ENCODE assay signal across 9 cellular contexts in the genomic region with DNA sequence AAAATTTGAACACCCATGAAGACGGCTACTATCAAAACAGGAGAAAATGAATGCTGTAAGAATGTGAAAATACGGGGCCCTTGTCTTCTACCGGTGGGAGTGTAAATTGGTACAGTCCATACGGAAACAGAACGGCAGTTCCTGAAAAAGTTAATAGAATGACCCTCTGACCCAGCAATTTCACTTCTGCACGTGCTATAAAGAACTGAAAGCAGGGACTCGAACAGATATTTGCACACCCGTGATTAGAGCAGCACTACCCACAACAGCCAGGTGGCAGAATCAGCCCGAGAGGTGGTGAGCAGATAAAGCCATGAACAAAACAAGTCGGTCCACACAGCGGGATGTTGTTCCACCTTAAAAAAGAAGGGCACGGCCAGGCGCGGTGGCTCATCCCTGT. TPM values are rescaled to one million over a fixed set of nuclear protein-coding genes. Genes with fewer than 3 reads are reported as not detected.
DNase-seq lines count a peak whose midpoint lies in the region; ATAC-seq, FAIRE-seq and TF ChIP-seq lines count a peak whose summit lies in the region.
"Had no signal": no experiment of that assay in that cellular context is flagged by ENCODE, and none has a peak within 500 bp of the region (broad histone marks: within the 10 kb centered on the region; RNA-seq: fewer than 3 reads in every experiment).

No MANE protein-coding gene starts in this region.

- peaks cover 4 to 12% (median 7%) of the 10 kb centered on the region in 7 donors for H3K9me3 Mint-ChIP-seq in CD14-positive monocyte

- 13% methylated on average over 14 of the region's 14 CpGs for WGBS in GM12878 (ENCODE audit: insufficient coverage, insufficient replicate concordance, low lambda C conversion rate, missing lambda C conversion rate)

- BruUV-seq in GM12878 (replicated peaks; lab: Mats Ljungman, UMichigan), result no TSS peak

- H3K36me3 Mint-ChIP-seq in CD14-positive monocyte, result no peaks in the 10 kb centered on the region

- no peak overlapping the region; the same call in 1 of the 2 replicates for H3K4me3 ChIP-seq in GM12878

- no peaks in the 10 kb centered on the region for H3K79me2 ChIP-seq in GM12878 (ENCODE audit: control insufficient read depth, insufficient read depth, low read length)

- peak; percentile 51 for TF ChIP-seq RAD21 in GM12878 (IDR thresholded peaks at IDR 0.05; ENCODE audit: insufficient read depth, low read depth, low read length)

- peaks cover 0 to 4% (median 4%) of the 10 kb centered on the region in 3 donors for H3K27me3 Mint-ChIP-seq in CD14-positive monocyte (ENCODE audit: low read depth in 3 of 3)

- peaks cover 21% of the 10 kb centered on the region for H3K4me1 ChIP-seq in GM12878 (ENCODE audit: control insufficient read depth, insufficient read depth, low read length)

- peak overlapping the region; percentile 37 to 64 for H3K4me3 Mint-ChIP-seq in CD14-positive monocyte

- H3K27ac Mint-ChIP-seq in CD14-positive monocyte, result peak overlapping the region in 6 of 7 donors; percentile 13 to 83 (median 57)

- DNase-seq in CD14-positive monocyte (ENCODE audit: low spot score) (peak; percentile 69), GM19240 (ENCODE audit: insufficient read length, low spot score) (peak; percentile 71), GM12878 (ENCODE audit: low read depth, low spot score) (peak; percentile 74), activated T-cell treated with anti-CD3 and anti-CD28 coated beads for 4 hours (no peak), GDM1 (lab: John Stamatoyannopoulos, UW) (no peak), OCI-M2 (lab: John Stamatoyannopoulos, UW; ENCODE audit: unreplicated experiment) (no peak)
- DNase-seq in activated CD4-positive, alpha-beta T cell treated with anti-CD3 and anti-CD28 coated beads for 4 hours, result no peak
- DNase-seq: T-helper 9 cell had no signal

- peak overlapping the region; percentile 35; the same call in 1 of the 2 replicates for H2AFZ ChIP-seq in GM12878 (ENCODE audit: control insufficient read depth, low read depth, low read length)

- H3K36me3 ChIP-seq in GM12878 (ENCODE audit: control insufficient read depth in 2 of 2, insufficient read depth in 2 of 2, low read length in 1 of 2), result no peaks in the 10 kb centered on the region

- SMC1A ChIA-PET in GM12878 (lab: Charles Lee; ENCODE audit: uncharacterized antibody, unreplicated experiment), result interaction anchor here (1.2 to 3.2 kb wide), 6 partner anchors 17 to 33 kb away, joined by 3 to 16 read pairs (median 8); no protein-coding TSS in a partner anchor

- no peak overlapping the region for H3K9ac ChIP-seq in GM12878 (ENCODE audit: control insufficient read depth, insufficient read depth, low read length)

- peak; percentile 33 for TF ChIP-seq CTCF in CD14-positive monocyte (IDR thresholded peaks at IDR 0.05)
- TF ChIP-seq CTCF in GM12878 (IDR thresholded peaks at IDR 0.05 in 2 of 3, conservative IDR thresholded peaks at IDR 0.05 in 1 of 3; ENCODE audit: control insufficient read depth in 2 of 3, extremely low read depth in 1 of 3, insufficient read depth in 1 of 3, low read depth in 3 of 3, low read length in 3 of 3), result peak; percentile 48 to 60 (median 56); a peak in 5 of 6 replicates

- no peak for TF ChIP-seq POLR2A in GM12878 (IDR thresholded peaks at IDR 0.05; ENCODE audit: low read depth, low read length)

- peak overlapping the region; percentile 2; the same call in 1 of the 2 replicates for H3K4me2 ChIP-seq in GM12878 (ENCODE audit: control insufficient read depth, insufficient read depth)

- in situ Hi-C loops in GM12878 (cut with MboI), result no loop called here

- ATAC-seq in HG03342 (IDR thresholded peaks at IDR 0.05; ENCODE audit: unreplicated experiment) (peak; percentile 63), GM12878 (peak; percentile 88)

- CTCF ChIA-PET in GM12878 (lab: Yijun Ruan, JAX), result interaction anchor here (0.9 to 6.5 kb wide), 10 partner anchors 10 to 818 kb away, joined by 3 to 25 read pairs (median 7); no protein-coding TSS in a partner anchor

- H4K20me1 ChIP-seq in GM12878 (ENCODE audit: control insufficient read depth, insufficient read depth), result no peaks in the 10 kb centered on the region

- H3K27me3 ChIP-seq in GM12878 (replicated peaks in 1 of 2; ENCODE audit: control insufficient read depth in 2 of 2, insufficient read depth in 2 of 2, low read length in 1 of 2), result no peaks in the 10 kb centered on the region

- intact Hi-C loops in CD14-positive monocyte (cut with micrococcal nuclease), result no loop called here
- intact Hi-C loops in GM12878 (cut with micrococcal nuclease; ENCODE audit: unreplicated experiment), result no loop called here

- H3K9me3 ChIP-seq in GM12878 (replicated peaks; ENCODE audit: control insufficient read depth, insufficient read depth, low read length), result no peaks in the 10 kb centered on the region

- POLR2A ChIA-PET in GM12878 (lab: Charles Lee), result interaction anchor here (1.2 to 4.2 kb wide), 3 partner anchors 10 to 28 kb away, joined by 4 to 32 read pairs (median 18); no protein-coding TSS in a partner anchor

- RAD21 ChIA-PET in GM12878 (lab: Charles Lee; ENCODE audit: unreplicated experiment), result interaction anchor here (0.6 to 7.1 kb wide), 7 partner anchors 13 to 351 kb away, joined by 3 to 78 read pairs (median 4); no protein-coding TSS in a partner anchor

- H3K4me1 Mint-ChIP-seq in CD14-positive monocyte, result peaks cover 41% of the 10 kb centered on the region

- peak overlapping the region; percentile 60 for H3K27ac ChIP-seq in GM12878 (ENCODE audit: control insufficient read depth, insufficient read depth)

- peak; percentile 91 for FAIRE-seq in GM12878 (lab: Jason Lieb, UNC)

- TF ChIP-seq EP300 in GM12878 (IDR thresholded peaks at IDR 0.05; ENCODE audit: borderline replicate concordance in 1 of 2, control insufficient read depth in 1 of 2, low read depth in 2 of 2, low read length in 2 of 2), result no peak

TF ChIP-seq in GM12878, 131 proteins besides CTCF, POLR2A, EP300 and RAD21 (continues in another document):
- TF ChIP-seq FOXK2 (IDR thresholded peaks at IDR 0.05) (peak; percentile 68; the same call in 1 of the 2 replicates), SREBF1 (IDR thresholded peaks at IDR 0.05; ENCODE audit: low read length) (no peak), SPI1 (IDR thresholded peaks at IDR 0.05; ENCODE audit: borderline replicate concordance, insufficient read depth, low read depth, low read length) (peak; percentile 66; the same call in 1 of the 2 replicates), NR2F1 (conservative IDR thresholded peaks at IDR 0.05) (peak; percentile 96), TCF12 (IDR thresholded peaks at IDR 0.05; ENCODE audit: low read depth, low read length) (0 out of 2 replicates have a peak, but pooled peaks have one; percentile 11), BHLHE40 (IDR thresholded peaks at IDR 0.05; ENCODE audit: borderline replicate concordance in 1 of 2, low read depth in 2 of 2, low read length in 1 of 2) (peak; percentile 98), POU2F2 (IDR thresholded peaks at IDR 0.05; ENCODE audit: borderline replicate concordance, low read depth, low read length) (peak; percentile 17; the same call in 1 of the 3 replicates), ATF7 (IDR thresholded peaks at IDR 0.05; ENCODE audit: low read depth) (peak; percentile 68; the same call in 1 of the 2 replicates), RUNX3 (IDR thresholded peaks at IDR 0.05; ENCODE audit: low read length) (peak; percentile 42; the same call in 1 of the 2 replicates), RAD51 (IDR thresholded peaks at IDR 0.05) (peak; percentile 64), NBN (IDR thresholded peaks at IDR 0.05) (0 out of 2 replicates have a peak, but pooled peaks have one; percentile 32), MYC (IDR thresholded peaks at IDR 0.05; ENCODE audit: insufficient read depth, insufficient read length, insufficient replicate concordance, low read length, severe bottlenecking) (no peak)
- TF ChIP-seq, protein P1, sequence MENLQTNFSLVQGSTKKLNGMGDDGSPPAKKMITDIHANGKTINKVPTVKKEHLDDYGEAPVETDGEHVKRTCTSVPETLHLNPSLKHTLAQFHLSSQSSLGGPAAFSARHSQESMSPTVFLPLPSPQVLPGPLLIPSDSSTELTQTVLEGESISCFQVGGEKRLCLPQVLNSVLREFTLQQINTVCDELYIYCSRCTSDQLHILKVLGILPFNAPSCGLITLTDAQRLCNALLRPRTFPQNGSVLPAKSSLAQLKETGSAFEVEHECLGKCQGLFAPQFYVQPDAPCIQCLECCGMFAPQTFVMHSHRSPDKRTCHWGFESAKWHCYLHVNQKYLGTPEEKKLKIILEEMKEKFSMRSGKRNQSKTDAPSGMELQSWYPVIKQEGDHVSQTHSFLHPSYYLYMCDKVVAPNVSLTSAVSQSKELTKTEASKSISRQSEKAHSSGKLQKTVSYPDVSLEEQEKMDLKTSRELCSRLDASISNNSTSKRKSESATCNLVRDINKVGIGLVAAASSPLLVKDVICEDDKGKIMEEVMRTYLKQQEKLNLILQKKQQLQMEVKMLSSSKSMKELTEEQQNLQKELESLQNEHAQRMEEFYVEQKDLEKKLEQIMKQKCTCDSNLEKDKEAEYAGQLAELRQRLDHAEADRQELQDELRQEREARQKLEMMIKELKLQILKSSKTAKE (IDR thresholded peaks at IDR 0.05; ENCODE audit: low read depth, poor library complexity, severe bottlenecking), result peak; percentile 21

RNA-seq across cellular contexts. Expression of a gene that starts 22.6 kb away (rescaled TPM):
- polyA plus RNA-seq in CD14-positive monocyte (10 to 100 TPM in 1 of 2 donors, 1 to 10 TPM in 1; 8.2 to 12.5 TPM), GM12878 (2011; rRNA removed) (1.5 and 2.8 TPM in 2 replicates), GM12878 (2014; fragmentation: Illumina TruSeq; extraction: Trizol) (0.78 and 2.9 TPM in 2 replicates), GM12878 (2014; fragmentation: Nextera tagmentation; extraction: Ambion mirVana) (under 1 TPM; 0.10 to 0.29 TPM), GM12878 (2014; rRNA removed) (5.0 and 7.4 TPM in 2 replicates), GM12878 (2016; fragmentation: Nextera tagmentation; extraction: Ambion mirVana) (1 to 10 TPM; 2.3 to 3.2 TPM)
- 70.0 and 82.8 TPM in 2 replicates for total RNA-seq in GM12878 (2013; cell fraction: nucleolus; rRNA removed)
- total RNA-seq in GM12878 (2014; rRNA removed) (3.5 and 5.0 TPM in 2 replicates), GM12878 (2014; rRNA removed; fragmentation: Illumina TruSeq; extraction: Trizol) (2.1 and 3.0 TPM in 2 replicates), GM12878 (2021) (10.0 and 11.5 TPM in 2 replicates)
- polyA plus RNA-seq in GM12878 (2011; ENCODE audit: low read depth), result 1.6 TPM
- polyA plus RNA-seq in GM12878 (2011; cell fraction: cytosol; rRNA removed), result 3.4 TPM in 2 replicates
- 38.8 and 41.9 TPM in 2 replicates for polyA plus RNA-seq in GM12878 (2011; cell fraction: nucleus; rRNA removed)
- polyA plus RNA-seq in GM12878 (2012), result 4.5 and 4.6 TPM in 2 replicates
- 3.1 and 6.2 TPM in 2 replicates for polyA minus RNA-seq in GM12878 (2011; rRNA and poly(A)+ RNA removed)
- polyA minus RNA-seq in GM12878 (2011; cell fraction: cytosol; rRNA and poly(A)+ RNA removed), result 4.4 and 4.9 TPM in 2 replicates
- polyA minus RNA-seq in GM12878 (2011; cell fraction: nucleus; rRNA and poly(A)+ RNA removed), result 9.4 and 11.5 TPM in 2 replicates

Comparison
In these comparisons a context has a peak if more than half of its experiments do, and no peak if none do; other contexts are left out.
1. DNase-seq: peak in CD14-positive monocyte (single experiment), GM19240 (single experiment) and GM12878 (single experiment); none in activated CD4-positive, alpha-beta T cell treated with anti-CD3 and anti-CD28 coated beads for 4 hours (0 of 2), activated T-cell treated with anti-CD3 and anti-CD28 coated beads for 4 hours (single experiment), GDM1 (single experiment) and OCI-M2 (single experiment).